15 cellular contexts compared by ENCODE assay signal in genomic region chr11:122367809-122368231, GRCh38.
DNase-seq lines count a peak whose midpoint lies in the region; ATAC-seq, FAIRE-seq and TF ChIP-seq lines count a peak whose summit lies in the region.
"Had no signal": no experiment of that assay in that cellular context is flagged by ENCODE, and none has a peak within 500 bp of the region (broad histone marks: within the 10 kb centered on the region; RNA-seq: fewer than 3 reads in every experiment).

No MANE protein-coding gene starts in this region.

- no peak overlapping the region for H3K9ac ChIP-seq in endothelial cell of umbilical vein (replicated peaks; ENCODE audit: extremely low read depth, insufficient read depth, low read length)

- BruUV-seq in endothelial cell of umbilical vein (replicated peaks; lab: Mats Ljungman, UMichigan), result no TSS peak

- intact Hi-C loops in endothelial cell of umbilical vein (cut with micrococcal nuclease) (no loop called here), left lung (cut with DNase I) (no loop called here), head of caudate nucleus (cut with DNase I) (no loop called here)

- H3K27me3 ChIP-seq in endothelial cell of umbilical vein (ENCODE audit: control insufficient read depth in 2 of 2, insufficient read depth in 2 of 2, low read length in 2 of 2), result no peaks in the 10 kb centered on the region
- H3K27me3 ChIP-seq in left lung, result no peaks in the 10 kb centered on the region
- H3K27me3 ChIP-seq in thoracic aorta (replicated peaks; ENCODE audit: insufficient read depth), result no peaks in the 10 kb centered on the region
- H3K27me3 ChIP-seq: colonic mucosa had no signal

- TF ChIP-seq CTCF in endothelial cell of umbilical vein (IDR thresholded peaks at IDR 0.05; ENCODE audit: extremely low read depth in 1 of 2, insufficient read depth in 1 of 2, low read depth in 1 of 2, low read length in 2 of 2) (no peak), left lung (IDR thresholded peaks at IDR 0.05) (no peak), thoracic aorta (IDR thresholded peaks at IDR 0.05) (no peak)

- H3K79me2 ChIP-seq in endothelial cell of umbilical vein (ENCODE audit: control insufficient read depth, insufficient read depth, low read length), result no peaks in the 10 kb centered on the region

- H2AFZ ChIP-seq in endothelial cell of umbilical vein (ENCODE audit: low read depth, low read length), result peak overlapping the region; percentile 59

- no peaks in the 10 kb centered on the region for H3K9me3 ChIP-seq in endothelial cell of umbilical vein (replicated peaks; ENCODE audit: control insufficient read depth, insufficient read depth, low read length)
- no peaks in the 10 kb centered on the region for H3K9me3 ChIP-seq in left lung
- H3K9me3 ChIP-seq in thoracic aorta, result no peaks in the 10 kb centered on the region
- H3K9me3 ChIP-seq: colonic mucosa had no signal

- H3K4me1 ChIP-seq in endothelial cell of umbilical vein (ENCODE audit: control insufficient read depth, extremely low read depth, insufficient read depth, low read length) (no peaks in the 10 kb centered on the region), left lung (peaks cover 0 to 3% of the 10 kb centered on the region in 2 donors), thoracic aorta (ENCODE audit: control insufficient read depth in 1 of 2, low read depth in 2 of 2) (peaks cover 9 to 31% of the 10 kb centered on the region in 2 donors)
- H3K4me1 ChIP-seq: colonic mucosa had no signal

- no peaks in the 10 kb centered on the region for H3K36me3 ChIP-seq in endothelial cell of umbilical vein (ENCODE audit: control insufficient read depth in 2 of 2, extremely low read depth in 1 of 2, insufficient read depth in 2 of 2, low read length in 2 of 2)
- no peaks in the 10 kb centered on the region for H3K36me3 ChIP-seq in left lung
- no peaks in the 10 kb centered on the region for H3K36me3 ChIP-seq in thoracic aorta
- H3K36me3 ChIP-seq: colonic mucosa had no signal

- no peak for FAIRE-seq in endothelial cell of umbilical vein (lab: Jason Lieb, UNC)
- FAIRE-seq: K562, urothelium cell line had no signal

- DNase-seq in HPDE6-E6E7 (ENCODE audit: extremely low spot score), result peak; percentile 41
- peak; percentile 38 for DNase-seq in endothelial cell of umbilical vein (ENCODE audit: low read depth, low spot score)
- no peak for DNase-seq in left lung
- no peak for DNase-seq in thoracic aorta (ENCODE audit: low spot score)
- no peak for DNase-seq in HK-2 (ENCODE audit: unreplicated experiment)
- no peak for DNase-seq in head of caudate nucleus
- DNase-seq in stimulated activated CD4-positive, alpha-beta T cell treated with anti-CD3 and anti-CD28 coated beads, Interleukin-4, amount 100 ng/mL, for 4 hours, result no peak
- DNase-seq: colonic mucosa; DMS153; mesendoderm; NCI-H510A; stimulated activated CD4-positive, alpha-beta T cell treated with anti-CD3 and anti-CD28 coated beads, Interleukin-1b, Interleukin-23, amount 100 ng/mL, for 48 hours had no signal

- H3K27ac ChIP-seq in endothelial cell of umbilical vein (ENCODE audit: insufficient read depth, low read depth, low read length) (no peak overlapping the region), left lung (peak overlapping the region in 1 of 2 donors; percentile 47), thoracic aorta (peak overlapping the region; percentile 75)
- H3K27ac ChIP-seq: colonic mucosa had no signal

- H3K4me2 ChIP-seq in endothelial cell of umbilical vein (ENCODE audit: insufficient read depth, low read length), result no peak overlapping the region

- ATAC-seq in left lung, result peak; percentile 95
- peak; percentile 38 for ATAC-seq in thoracic aorta (ENCODE audit: insufficient number of reproducible peaks, low FRiP score, low read depth)
- no peak for ATAC-seq in HG03196 (IDR thresholded peaks at IDR 0.05; ENCODE audit: unreplicated experiment)
- ATAC-seq: K562 had no signal

- POLR2A ChIA-PET in endothelial cell of umbilical vein (lab: Charles Lee), result no interaction called here

- H3K4me3 ChIP-seq in endothelial cell of umbilical vein (replicated peaks in 1 of 3; ENCODE audit: insufficient read depth in 1 of 3, low read depth in 1 of 3, low read length in 3 of 3), result no peak overlapping the region
- H3K4me3 ChIP-seq in left lung, result peak overlapping the region in 1 of 2 donors; percentile 3
- peak overlapping the region; percentile 65 for H3K4me3 ChIP-seq in thoracic aorta
- H3K4me3 ChIP-seq: colonic mucosa, K562 had no signal

- CTCF ChIA-PET in endothelial cell of umbilical vein (lab: Charles Lee), result interaction anchor here (0.9 kb wide), 1 partner anchor 78 kb away, joined by 3 read pairs; no protein-coding TSS in a partner anchor

- H4K20me1 ChIP-seq in endothelial cell of umbilical vein (replicated peaks; ENCODE audit: control insufficient read depth, extremely low read depth, insufficient read depth, low read length), result no peaks in the 10 kb centered on the region

- no peak for TF ChIP-seq POLR2A in endothelial cell of umbilical vein (IDR thresholded peaks at IDR 0.05; ENCODE audit: low read depth, low read length)

- dilution Hi-C loops in endothelial cell of umbilical vein (cut with MboI; ENCODE audit: extremely low pct_ligation_motif_present, low sequenced_read_pairs), result no loop called here

- H3K9me1 ChIP-seq in endothelial cell of umbilical vein (replicated peaks; ENCODE audit: control insufficient read depth, extremely low read depth, insufficient read depth, low read length), result no peaks in the 10 kb centered on the region

TF ChIP-seq in endothelial cell of umbilical vein, 7 proteins besides CTCF, POLR2A, EP300 and RAD21:
- TF ChIP-seq GATA2 (IDR thresholded peaks at IDR 0.05; ENCODE audit: insufficient read depth, insufficient read length, low read depth, low read length), result no peak
- no peak for TF ChIP-seq MAX (IDR thresholded peaks at IDR 0.05; ENCODE audit: insufficient read depth, insufficient read length)
- no peak for TF ChIP-seq MYC (IDR thresholded peaks at IDR 0.05; ENCODE audit: low read depth, low read length)
- no peak for TF ChIP-seq POLR2AphosphoS5 (IDR thresholded peaks at IDR 0.05; ENCODE audit: insufficient read depth, low read depth, low read length)
- no peak for TF ChIP-seq EZH2 (IDR thresholded peaks at IDR 0.05; ENCODE audit: borderline replicate concordance, low read depth, low read length, severe bottlenecking)
- no peak for TF ChIP-seq FOS (IDR thresholded peaks at IDR 0.05; ENCODE audit: borderline replicate concordance, insufficient read depth, low read length)
- no peak for TF ChIP-seq JUN (IDR thresholded peaks at IDR 0.05; ENCODE audit: borderline replicate concordance, insufficient read depth, insufficient read length, low read depth)

Comparison
In these comparisons a context has a peak if more than half of its experiments do, and no peak if none do; other contexts are left out.
1. DNase-seq: peak in HPDE6-E6E7 (single experiment) and endothelial cell of umbilical vein (single experiment); none in left lung (0 of 2), thoracic aorta (single experiment), HK-2 (single experiment), head of caudate nucleus (0 of 42) and stimulated activated CD4-positive, alpha-beta T cell treated with anti-CD3 and anti-CD28 coated beads, Interleukin-4, amount 100 ng/mL, for 4 hours (0 of 2).